Comparison of ENCODE assay signal across 8 cellular contexts in the genomic region with DNA sequence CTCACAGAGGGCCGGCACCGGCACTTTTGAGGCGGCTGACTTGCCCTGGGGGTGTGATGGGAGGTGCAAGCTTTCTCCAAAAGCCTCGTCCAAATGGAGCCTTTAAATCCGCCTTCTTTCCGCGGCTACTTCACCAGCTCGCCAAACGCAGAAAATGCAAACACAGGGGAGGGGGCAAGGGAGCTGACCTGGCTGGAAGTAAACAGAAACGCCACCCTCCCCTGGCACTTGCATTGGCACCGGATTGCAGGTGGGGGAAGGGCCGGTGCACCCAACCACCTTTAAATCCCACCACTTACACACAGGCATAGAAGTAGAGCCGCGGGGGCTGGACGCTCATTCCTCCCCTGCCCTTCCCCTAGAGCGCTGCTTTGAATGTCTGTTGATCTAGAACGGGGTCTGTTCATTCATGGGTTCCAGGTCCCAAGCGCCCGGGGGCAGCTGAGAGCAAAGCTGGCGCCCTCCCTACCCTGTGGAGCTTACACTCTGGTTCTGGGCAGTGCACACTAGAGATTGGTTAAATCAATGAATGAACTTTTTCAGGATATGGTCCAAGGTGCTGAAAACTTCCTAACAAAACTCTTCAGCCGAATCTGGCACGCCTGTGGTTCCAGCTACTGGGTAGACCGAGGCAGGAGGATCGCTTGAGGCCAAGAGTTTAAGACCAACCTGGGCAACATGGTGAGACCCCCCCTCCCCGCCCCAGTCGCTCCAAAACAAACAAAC. TPM values are rescaled to one million over a fixed set of nuclear protein-coding genes. Genes with fewer than 3 reads are reported as not detected.
DNase-seq lines count a peak whose midpoint lies in the region; ATAC-seq and TF ChIP-seq lines count a peak whose summit lies in the region.
"Not testable (repeated sequence)": the region's sequence is repeated elsewhere in the genome, so short reads cannot be mapped to it uniquely, and the experiment has no call there.

No MANE protein-coding gene starts in this region.

- H3K9me3 ChIP-seq in HUES48 (ENCODE audit: control insufficient read depth, insufficient read depth, low read length); RWPE2 (ENCODE audit: severe bottlenecking); iPS-20b (ENCODE audit: insufficient read depth, low read depth, low read length): not testable (repeated sequence)

- not testable (repeated sequence) for DNase-seq in BJ (ENCODE audit: low read depth); RWPE2 (ENCODE audit: low spot score); effector memory CD8-positive, alpha-beta T cell; stimulated activated naive B cell treated with anti-CD40 and anti-IgM and Interleukin-4, amounts not matched to agents 10 μg/mL and 1 μg/mL and 100 μg/mL, for 72 hours

- H3K4me1 ChIP-seq in HUES48 (ENCODE audit: control insufficient read depth, insufficient read depth, low read length) = peaks cover 16% of the 10 kb centered on the region; the same call in 1 of the 2 replicates
- H3K4me1 ChIP-seq in RWPE2 (ENCODE audit: insufficient read depth, poor library complexity, severe bottlenecking) = not testable (repeated sequence)
- H3K4me1 ChIP-seq in iPS-20b (ENCODE audit: insufficient read depth, low read length) = peaks cover 12% of the 10 kb centered on the region; the same call in 1 of the 2 replicates

- H3K27me3 Mint-ChIP-seq in activated naive CD8-positive, alpha-beta T cell; effector memory CD8-positive, alpha-beta T cell; nephron (ENCODE audit: low read depth): not testable (repeated sequence)
- peaks cover 55 to 66% of the 10 kb centered on the region in 2 donors for H3K27me3 Mint-ChIP-seq in stimulated activated naive B cell treated with anti-CD40 and anti-IgM and Interleukin-4, amounts not matched to agents 10 μg/mL and 1 μg/mL and 100 μg/mL, for 72 hours

- TF ChIP-seq CTCF in BJ (IDR thresholded peaks at IDR 0.05; ENCODE audit: insufficient read depth, low read depth, low read length); RWPE2 (IDR thresholded peaks at IDR 0.05; ENCODE audit: poor library complexity, severe bottlenecking); nephron (IDR thresholded peaks at IDR 0.05; ENCODE audit: unreplicated experiment in 3 of 3): not testable (repeated sequence)

- H3K36me3 Mint-ChIP-seq in activated naive CD8-positive, alpha-beta T cell; nephron (ENCODE audit: low read depth); stimulated activated naive B cell treated with anti-CD40 and anti-IgM and Interleukin-4, amounts not matched to agents 10 μg/mL and 1 μg/mL and 100 μg/mL, for 72 hours: not testable (repeated sequence)
- peaks cover 27% of the 10 kb centered on the region for H3K36me3 Mint-ChIP-seq in effector memory CD8-positive, alpha-beta T cell (ENCODE audit: insufficient read depth)

- H3K27me3 ChIP-seq in BJ (ENCODE audit: control insufficient read depth, insufficient read depth, low read length); HUES48 (ENCODE audit: control insufficient read depth, insufficient read depth, low read length); RWPE2 (ENCODE audit: insufficient read depth, poor library complexity, severe bottlenecking): not testable (repeated sequence)
- H3K27me3 ChIP-seq in iPS-20b (ENCODE audit: insufficient read depth, low read length) = peaks cover 10% of the 10 kb centered on the region; the same call in 1 of the 2 replicates

- H3K4me3 ChIP-seq in BJ (ENCODE audit: low read depth, low read length) = peak overlapping the region; percentile 39
- H3K4me3 ChIP-seq in HUES48 (ENCODE audit: low read depth, low read length) = peak overlapping the region; percentile 61
- peak overlapping the region; percentile 73 for H3K4me3 ChIP-seq in RWPE2 (ENCODE audit: severe bottlenecking)
- H3K4me3 ChIP-seq in iPS-20b (ENCODE audit: low read length) = peak overlapping the region; percentile 69; the same call in 1 of the 2 replicates

- H3K9me3 Mint-ChIP-seq in activated naive CD8-positive, alpha-beta T cell (ENCODE audit: low read depth); effector memory CD8-positive, alpha-beta T cell; nephron; stimulated activated naive B cell treated with anti-CD40 and anti-IgM and Interleukin-4, amounts not matched to agents 10 μg/mL and 1 μg/mL and 100 μg/mL, for 72 hours: not testable (repeated sequence)

- H3K4me3 Mint-ChIP-seq in activated naive CD8-positive, alpha-beta T cell = peak overlapping the region; percentile 93
- H3K4me3 Mint-ChIP-seq in effector memory CD8-positive, alpha-beta T cell = peak overlapping the region; percentile 95
- H3K4me3 Mint-ChIP-seq in nephron = peak overlapping the region; percentile 86 to 90 (median 89)
- peak overlapping the region; percentile 50 to 84 for H3K4me3 Mint-ChIP-seq in stimulated activated naive B cell treated with anti-CD40 and anti-IgM and Interleukin-4, amounts not matched to agents 10 μg/mL and 1 μg/mL and 100 μg/mL, for 72 hours

- H3K4me1 Mint-ChIP-seq in activated naive CD8-positive, alpha-beta T cell (ENCODE audit: low read depth) = peaks cover 42% of the 10 kb centered on the region
- peaks cover 48 to 50% of the 10 kb centered on the region in 2 donors for H3K4me1 Mint-ChIP-seq in effector memory CD8-positive, alpha-beta T cell (ENCODE audit: low read depth in 2 of 2)
- peaks cover 31% of the 10 kb centered on the region for H3K4me1 Mint-ChIP-seq in nephron
- H3K4me1 Mint-ChIP-seq in stimulated activated naive B cell treated with anti-CD40 and anti-IgM and Interleukin-4, amounts not matched to agents 10 μg/mL and 1 μg/mL and 100 μg/mL, for 72 hours = peaks cover 36 to 60% of the 10 kb centered on the region in 2 donors

- not testable (repeated sequence) for ATAC-seq in RWPE2 (ENCODE audit: low read depth); effector memory CD8-positive, alpha-beta T cell (replicated peaks); stimulated activated naive B cell treated with anti-CD40 and anti-IgM and Interleukin-4, amounts not matched to agents 10 μg/mL and 1 μg/mL and 100 μg/mL, for 72 hours (replicated peaks)

- POLR2A ChIA-PET in BJ (lab: Charles Lee) = not testable (repeated sequence)

- not testable (repeated sequence) for H3K36me3 ChIP-seq in BJ (ENCODE audit: control insufficient read depth, insufficient read depth, low read length); HUES48 (ENCODE audit: control insufficient read depth, insufficient read depth, low read length); RWPE2 (ENCODE audit: low read depth); iPS-20b (ENCODE audit: insufficient read depth, low read depth, low read length)

- H3K9ac ChIP-seq in HUES48 (ENCODE audit: low read depth, low read length) = not testable (repeated sequence)
- H3K9ac ChIP-seq in iPS-20b (ENCODE audit: low read depth, low read length) = peak overlapping the region; percentile 27; the same call in 1 of the 2 replicates

- CTCF ChIA-PET in BJ (lab: Yijun Ruan, JAX) = not testable (repeated sequence)

- peak overlapping the region; percentile 46 for H3K27ac Mint-ChIP-seq in activated naive CD8-positive, alpha-beta T cell
- peak overlapping the region; percentile 90 to 93 for H3K27ac Mint-ChIP-seq in effector memory CD8-positive, alpha-beta T cell
- H3K27ac Mint-ChIP-seq in nephron = peak overlapping the region in 2 of 3 experiments; percentile 54 to 93
- peak overlapping the region; percentile 51 for H3K27ac Mint-ChIP-seq in stimulated activated naive B cell treated with anti-CD40 and anti-IgM and Interleukin-4, amounts not matched to agents 10 μg/mL and 1 μg/mL and 100 μg/mL, for 72 hours

- H3K27ac ChIP-seq in HUES48 (ENCODE audit: low read depth, low read length); RWPE2 (ENCODE audit: poor library complexity, severe bottlenecking); iPS-20b (ENCODE audit: low read length): not testable (repeated sequence)

RNA-seq across cellular contexts. Expression of a gene that starts 0.9 kb away (rescaled TPM):
- 2.4 and 2.7 TPM in 2 replicates for polyA plus RNA-seq in BJ (2011; rRNA removed)
- 5.4 and 6.6 TPM in 2 replicates for polyA minus RNA-seq in BJ (2011; rRNA and poly(A)+ RNA removed)
